ENCODE assay signal across 8 cellular contexts in genomic region chr19:17538684-17539287, GRCh38. TPM values are rescaled to one million over a fixed set of nuclear protein-coding genes. Genes with fewer than 3 reads are reported as not detected.
DNase-seq lines count a peak whose midpoint lies in the region; ATAC-seq and TF ChIP-seq lines count a peak whose summit lies in the region.

No MANE protein-coding gene starts in this region.

- H3K36me3 ChIP-seq in KOPT-K1 (ENCODE audit: insufficient read depth, low read length): no peaks in the 10 kb centered on the region

- no peaks in the 10 kb centered on the region for H3K9me3 Mint-ChIP-seq in chondrocyte (ENCODE audit: low read depth)
- no peaks in the 10 kb centered on the region for H3K9me3 Mint-ChIP-seq in naive B cell

- no peaks in the 10 kb centered on the region for H3K9me3 ChIP-seq in KOPT-K1 (ENCODE audit: insufficient read depth, low read length, poor library complexity, severe bottlenecking)

- H3K36me3 Mint-ChIP-seq in chondrocyte (ENCODE audit: low read depth) (no peaks in the 10 kb centered on the region), naive B cell (peaks cover 5 to 27% of the 10 kb centered on the region in 2 donors)

- TF ChIP-seq CTCF in chondrocyte (IDR thresholded peaks at IDR 0.05): no peak

- H3K27ac Mint-ChIP-seq in chondrocyte (ENCODE audit: unreplicated experiment): no peak overlapping the region
- peak overlapping the region; percentile 63 to 95 (median 84) for H3K27ac Mint-ChIP-seq in naive B cell

- DNase-seq in Daoy (ENCODE audit: low read depth) (peak; percentile 24), chondrocyte (ENCODE audit: low spot score) (no peak), naive B cell (no peak), NCI-H526 (lab: John Stamatoyannopoulos, UW) (no peak), NCI-H526 treated with DMSO at 0.1 percent for 48 hours (lab: John Stamatoyannopoulos, UW) (no peak)
- DNase-seq in effector CD8-positive, alpha-beta T cell (lab: John Stamatoyannopoulos, UW): no peak

- H3K27ac ChIP-seq in KOPT-K1 (ENCODE audit: low read depth, low read length, poor library complexity, severe bottlenecking): peak overlapping the region; percentile 48

- H3K4me1 Mint-ChIP-seq in chondrocyte (ENCODE audit: low read depth) (peaks cover 10% of the 10 kb centered on the region), naive B cell (peaks cover 41 to 60% (median 60%) of the 10 kb centered on the region in 3 donors)

- ATAC-seq in naive B cell (ENCODE audit: low read depth in 2 of 2): peak; percentile 22 to 27
- no peak for ATAC-seq in GM21723 (IDR thresholded peaks at IDR 0.05; ENCODE audit: unreplicated experiment)

- H3K4me3 Mint-ChIP-seq in chondrocyte (ENCODE audit: unreplicated experiment) (peak overlapping the region; percentile 49), naive B cell (peak overlapping the region; percentile 66 to 87 (median 76))

- H3K27me3 Mint-ChIP-seq in chondrocyte (ENCODE audit: low read depth): peaks cover 2% of the 10 kb centered on the region
- no peaks in the 10 kb centered on the region for H3K27me3 Mint-ChIP-seq in naive B cell

RNA-seq across cellular contexts. Expression of gene COLGALT1, which starts 16.7 kb away (rescaled TPM):
- 58.8 and 60.5 TPM in 2 replicates for total RNA-seq in Daoy (2014; rRNA removed; shearing (Covaris generic))
- 113 to 146 TPM (median 140 TPM) in 3 replicates for total RNA-seq in chondrocyte
- polyA plus RNA-seq in naive B cell (ENCODE audit: low read depth in 6 of 6): 10 to 100 TPM in 5 of 6 donors, 1 to 10 TPM in 1; 5.2 to 21.8 (median 15.2) TPM

RNA-seq across cellular contexts. Expression of gene PGLS, which starts 27.3 kb away (rescaled TPM):
- total RNA-seq in Daoy (2014; rRNA removed; shearing (Covaris generic)): 40.8 and 95.0 TPM in 2 replicates
- 73.7 to 112 TPM (median 108 TPM) in 3 replicates for total RNA-seq in chondrocyte
- 10 to 100 TPM; 32.3 to 79.7 (median 73.0) TPM for polyA plus RNA-seq in naive B cell (ENCODE audit: low read depth in 6 of 6)
